ENCODE assay signal across 8 cellular contexts in genomic region chr6:7312616-7313504, GRCh38. TPM values are rescaled to one million over a fixed set of nuclear protein-coding genes. Genes with fewer than 3 reads are reported as not detected.
DNase-seq lines count a peak whose midpoint lies in the region; ATAC-seq and TF ChIP-seq lines count a peak whose summit lies in the region.

TSS of gene SSR1 (minus strand) at chr6:7313199. CDS start at chr6:7313120, 79 bp downstream.

- H3K36me3 Mint-ChIP-seq in activated naive CD8-positive, alpha-beta T cell, result peaks cover 18% of the 10 kb centered on the region

- peak within 1 kb of the TSS; percentile 96 for H3K4me3 Mint-ChIP-seq in activated naive CD8-positive, alpha-beta T cell

- peak within 1 kb of the TSS; percentile 96 for H3K27ac Mint-ChIP-seq in activated naive CD8-positive, alpha-beta T cell

- peak; percentile 98 for ATAC-seq in HG02623 (IDR thresholded peaks at IDR 0.05; ENCODE audit: unreplicated experiment)
- peak; percentile 100 for ATAC-seq in omental fat pad (ENCODE audit: low FRiP score)

- TF ChIP-seq CTCF in GM10248 (IDR thresholded peaks at IDR 0.05; ENCODE audit: control extremely low read depth, extremely low read depth, low read depth, missing control alignments) (no peak), omental fat pad (IDR thresholded peaks at IDR 0.05) (no peak), testis (IDR thresholded peaks at IDR 0.05) (peak in 1 of 3 experiments; percentile 5)

- no peaks in the 10 kb centered on the region for H3K27me3 ChIP-seq in testis

- H3K9me3 Mint-ChIP-seq in activated naive CD8-positive, alpha-beta T cell (ENCODE audit: low read depth), result no peaks in the 10 kb centered on the region

- peak; percentile 72 for TF ChIP-seq POLR2A in testis (IDR thresholded peaks at IDR 0.05)

- H3K9me3 ChIP-seq in testis, result no peaks in the 10 kb centered on the region

- H3K36me3 ChIP-seq in testis (ENCODE audit: low read depth, missing control alignments), result no peaks in the 10 kb centered on the region

- peaks cover 52% of the 10 kb centered on the region for H3K4me1 Mint-ChIP-seq in activated naive CD8-positive, alpha-beta T cell (ENCODE audit: low read depth)

- CTCF ChIA-PET in GM10248 (lab: Yijun Ruan, JAX), result interaction anchor here (1.5 kb wide), 1 partner anchor 35 kb away, joined by 3 read pairs; no protein-coding TSS in a partner anchor

- 0 to 1% methylated on average over 40 to 82 of the region's 83 CpGs for WGBS in testis, 2 donors

- peaks cover 15% of the 10 kb centered on the region for H3K4me1 ChIP-seq in testis

- DNase-seq in GM10248 (ENCODE audit: extremely low spot score) (peak; percentile 100), NCI-H1105 (lab: John Stamatoyannopoulos, UW) (peak; percentile 96), SKM-1 treated with dmso at 0.1 percent for 144 hours (lab: John Stamatoyannopoulos, UW; ENCODE audit: unreplicated experiment) (peak; percentile 95), glomerular visceral epithelial cell (ENCODE audit: extremely low spot score) (peak; percentile 97), omental fat pad (ENCODE audit: low spot score) (peak; percentile 88), testis (peak; percentile 98)

- intact Hi-C loops in testis (cut with DNase I; ENCODE audit: low total_unique reads), result no loop called here

- H3K27me3 Mint-ChIP-seq in activated naive CD8-positive, alpha-beta T cell, result no peaks in the 10 kb centered on the region

- H3K27ac ChIP-seq in testis, result peak within 1 kb of the TSS; percentile 93 to 97

- peak within 1 kb of the TSS; percentile 95 to 96 for H3K4me3 ChIP-seq in testis

- POLR2A ChIA-PET in GM10248 (lab: Yijun Ruan, JAX), result interaction anchor here (0.6 kb wide), 2 partner anchors 76 to 158 kb away, joined by 3 to 4 read pairs; no protein-coding TSS in a partner anchor

RNA-seq across cellular contexts. Expression of gene SSR1, which starts in this region (rescaled TPM):
- total RNA-seq in omental fat pad (10 to 100 TPM; 56.0 to 79.0 (median 63.0) TPM), testis (10 to 100 TPM; 42.7 to 62.5 TPM)
- polyA plus RNA-seq in testis (ENCODE audit: insufficient read depth, low read depth, low replicate concordance), result 65.7 TPM

Comparison
In these comparisons a context has a peak if more than half of its experiments do, and no peak if none do; other contexts are left out.
1. Peak in every context shown above with its lines: DNase-seq, ATAC-seq, H3K4me3 ChIP-seq and H3K27ac ChIP-seq.